Comparison of ENCODE assay signal across 25 cellular contexts in genomic region chr6:19214231-19214630, GRCh38.
"Had no signal": no experiment of that assay in that cellular context is flagged by ENCODE, and none has a peak within 500 bp of the region (broad histone marks: within the 10 kb centered on the region; RNA-seq: fewer than 3 reads in every experiment).

No MANE protein-coding gene starts in this region.

- DNase-seq: colonic mucosa; cortex of kidney; dorsolateral prefrontal cortex; effector CD4-positive, alpha-beta T cell; effector memory CD4-positive, alpha-beta T cell; erythroblast; esophagus squamous epithelium; foreskin fibroblast; foreskin melanocyte; gastrocnemius medialis; glutamatergic neuron; head of caudate nucleus; heart right ventricle; hippocampal formation; immature natural killer cell; left cardiac atrium; left lung; left ventricle myocardium superior; lower lobe of right lung; mesenchymal stem cell; midbrain; naive thymus-derived CD4-positive, alpha-beta T cell had no signal

- H3K4me1 Mint-ChIP-seq: immature natural killer cell; naive thymus-derived CD4-positive, alpha-beta T cell had no signal

- H3K4me3 Mint-ChIP-seq: dendritic cell treated with granulocyte-macrophage colony-stimulating factor and Interleukin-4, amounts not matched to agents 40 ng/mL and 50 ng/mL, for 4 days; immature natural killer cell; naive thymus-derived CD4-positive, alpha-beta T cell had no signal

- H3K36me3 Mint-ChIP-seq: immature natural killer cell; naive thymus-derived CD4-positive, alpha-beta T cell had no signal

- H3K27ac ChIP-seq: colonic mucosa, dorsolateral prefrontal cortex, epithelial cell of prostate, esophagus squamous epithelium, gastrocnemius medialis, heart right ventricle, left lung, lower lobe of right lung had no signal

- H3K27me3 Mint-ChIP-seq: dendritic cell treated with granulocyte-macrophage colony-stimulating factor and Interleukin-4, amounts not matched to agents 40 ng/mL and 50 ng/mL, for 4 days; naive thymus-derived CD4-positive, alpha-beta T cell had no signal

- H3K9me3 ChIP-seq: colonic mucosa, esophagus squamous epithelium, gastrocnemius medialis, lower lobe of right lung had no signal

- H3K36me3 ChIP-seq: colonic mucosa, esophagus squamous epithelium, gastrocnemius medialis, heart right ventricle, left lung, lower lobe of right lung had no signal

- ATAC-seq: esophagus mucosa; gastrocnemius medialis; heart right ventricle; left cardiac atrium; left lung; left ventricle myocardium superior; lower lobe of right lung; naive thymus-derived CD4-positive, alpha-beta T cell had no signal

- H3K4me1 ChIP-seq: colonic mucosa, gastrocnemius medialis, heart right ventricle, left lung, lower lobe of right lung had no signal

- H3K27me3 ChIP-seq: colonic mucosa, dorsolateral prefrontal cortex, esophagus squamous epithelium, gastrocnemius medialis, heart right ventricle, left lung had no signal

- H3K4me3 ChIP-seq: colonic mucosa, dorsolateral prefrontal cortex, esophagus squamous epithelium, gastrocnemius medialis, heart right ventricle, left lung, lower lobe of right lung had no signal

- H3K27ac Mint-ChIP-seq: dendritic cell treated with granulocyte-macrophage colony-stimulating factor and Interleukin-4, amounts not matched to agents 40 ng/mL and 50 ng/mL, for 4 days; immature natural killer cell; naive thymus-derived CD4-positive, alpha-beta T cell had no signal
